Comparison of ENCODE assay signal across 18 cellular contexts in the genomic region with DNA sequence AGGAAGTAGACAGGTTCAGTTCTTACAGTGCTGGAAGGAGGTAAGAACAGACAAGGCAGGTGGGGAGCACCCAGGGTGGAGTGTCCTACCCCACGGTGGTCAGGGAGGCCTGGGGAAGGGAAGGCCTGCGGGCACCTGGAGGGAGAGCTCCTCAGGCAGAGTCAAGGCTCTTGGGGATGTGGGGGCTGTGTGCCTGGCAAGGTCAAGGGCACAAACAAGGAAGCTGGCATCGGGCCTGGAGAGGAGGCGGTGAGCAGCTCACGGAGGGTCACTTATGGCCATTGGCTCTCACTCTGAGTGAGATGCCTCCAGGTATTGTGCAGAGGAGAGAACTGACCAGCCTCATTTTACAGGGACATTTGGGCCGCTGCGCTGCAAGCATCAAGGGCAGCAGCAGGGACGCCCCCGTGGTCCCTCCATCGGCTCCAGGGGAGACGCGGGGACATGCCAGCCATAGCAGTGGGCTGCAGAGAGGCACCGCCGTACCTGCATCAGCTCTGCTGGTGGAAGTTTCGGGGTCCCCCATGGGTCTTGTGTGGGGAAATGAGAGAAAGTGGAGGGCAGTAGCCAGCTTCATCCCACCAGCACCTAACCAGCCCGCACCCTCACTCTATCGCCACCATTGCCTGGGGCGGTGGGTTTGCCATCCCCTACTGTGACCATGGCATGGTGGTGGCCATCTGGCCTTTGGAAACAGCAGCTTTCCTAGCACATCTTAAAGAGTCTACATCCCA. TPM values are rescaled to one million over a fixed set of nuclear protein-coding genes. Genes with fewer than 3 reads are reported as not detected.
DNase-seq lines count a peak whose midpoint lies in the region; ATAC-seq and TF ChIP-seq lines count a peak whose summit lies in the region.
"Had no signal": no experiment of that assay in that cellular context is flagged by ENCODE, and none has a peak within 500 bp of the region (broad histone marks: within the 10 kb centered on the region; RNA-seq: fewer than 3 reads in every experiment).

No MANE protein-coding gene starts in this region.

- H2BK15ac ChIP-seq in IMR-90 (ENCODE audit: low read depth, low read length): no peak overlapping the region

- no peak overlapping the region for H2AFZ ChIP-seq in IMR-90 (replicated peaks; ENCODE audit: low read length, poor library complexity)

- H3K4me2 ChIP-seq in IMR-90 (ENCODE audit: low read depth, low read length): no peak overlapping the region
- H3K4me2 ChIP-seq: A549 had no signal

- CTCF ChIA-PET in IMR-90 (lab: Yijun Ruan, JAX): no interaction called here

- H3K4me3 ChIP-seq in IMR-90 (ENCODE audit: insufficient read depth, low read depth, low read length) (no peak overlapping the region), left lung (no peak overlapping the region)
- H3K4me3 ChIP-seq: A549, GM12878 had no signal

- H2AK5ac ChIP-seq in IMR-90 (ENCODE audit: low read depth, low read length): peak overlapping the region; percentile 59

- no peaks in the 10 kb centered on the region for H3K27me3 ChIP-seq in IMR-90 (ENCODE audit: control insufficient read depth, insufficient read depth, low read length)
- H3K27me3 ChIP-seq in left lung: peaks cover 0 to 61% of the 10 kb centered on the region in 2 donors

- no peak overlapping the region for H4K91ac ChIP-seq in IMR-90 (ENCODE audit: insufficient read depth, low read depth, low read length)

- peaks cover under 1% of the 10 kb centered on the region; the same call in 1 of the 2 replicates for H3K9me3 ChIP-seq in IMR-90 (ENCODE audit: control insufficient read depth, insufficient read depth, low read length)
- H3K9me3 ChIP-seq in left lung: no peaks in the 10 kb centered on the region
- H3K9me3 ChIP-seq: A549 had no signal

- no peak for TF ChIP-seq POLR2A in IMR-90 (IDR thresholded peaks at IDR 0.05; ENCODE audit: low read depth, low read length)

- H3K27ac ChIP-seq in IMR-90 (ENCODE audit: insufficient read depth, low read length) (no peak overlapping the region), left lung (no peak overlapping the region)
- H3K27ac ChIP-seq: 22Rv1, A549, C4-2B had no signal

- in situ Hi-C loops in IMR-90 (cut with MboI; ENCODE audit: low sequenced_read_pairs): no loop called here

- no peak overlapping the region for H3K9ac ChIP-seq in IMR-90 (ENCODE audit: low read depth, low read length)

- no peak for ATAC-seq in IMR-90 (ENCODE audit: low read depth)
- ATAC-seq in left lung: no peak
- ATAC-seq: A549, GM12878 had no signal

- WGBS in IMR-90 (ENCODE audit: extremely low coverage in 2 of 2, insufficient read length in 1 of 2), 2 experiments: no CpG with 5 or more reads among the region's 18 CpGs

- H3K36me3 ChIP-seq in IMR-90 (ENCODE audit: control insufficient read depth, insufficient read depth, low read length) (no peaks in the 10 kb centered on the region), left lung (no peaks in the 10 kb centered on the region)

- dilution Hi-C loops in IMR-90 (cut with HindIII; ENCODE audit: low sequenced_read_pairs, unreplicated experiment): no loop called here

- no peaks in the 10 kb centered on the region for H3K9me1 ChIP-seq in IMR-90 (ENCODE audit: insufficient read depth, low read length)

- H3K4me1 ChIP-seq in IMR-90 (ENCODE audit: control insufficient read depth, insufficient read depth, low read length) (peaks cover 1% of the 10 kb centered on the region; the same call in 1 of the 2 replicates), left lung (no peaks in the 10 kb centered on the region)

- no peak overlapping the region for H3K18ac ChIP-seq in IMR-90 (ENCODE audit: low read depth, low read length)

- H3K14ac ChIP-seq in IMR-90 (replicated peaks; ENCODE audit: low read depth, low read length): no peak overlapping the region

- H3K4ac ChIP-seq in IMR-90 (ENCODE audit: low read depth, low read length): no peak overlapping the region

- no peak overlapping the region for H2BK120ac ChIP-seq in IMR-90 (ENCODE audit: low read depth, low read length)

- TF ChIP-seq RAD21 in IMR-90 (IDR thresholded peaks at IDR 0.05; ENCODE audit: low read length): no peak

- H4K20me1 ChIP-seq in IMR-90 (ENCODE audit: insufficient read depth, low read length): no peaks in the 10 kb centered on the region

- H2BK20ac ChIP-seq in IMR-90 (ENCODE audit: low read depth, low read length): no peak overlapping the region

- H3K56ac ChIP-seq in IMR-90 (ENCODE audit: extremely low read depth, insufficient read depth, low read length): no peak overlapping the region

- DNase-seq in DMS53 (lab: John Stamatoyannopoulos, UW) (peak; percentile 57), DMS53 treated with DMSO at 0.1 percent for 48 hours (lab: John Stamatoyannopoulos, UW; ENCODE audit: unreplicated experiment) (no peak), IMR-90 (no peak), NCI-H2196 treated with DMSO at 0.1 percent for 48 hours (lab: John Stamatoyannopoulos, UW; ENCODE audit: unreplicated experiment) (peak; percentile 33), posterior vena cava (ENCODE audit: low spot score) (peak; percentile 68), left lung (no peak), NCI-H128 (lab: John Stamatoyannopoulos, UW; ENCODE audit: unreplicated experiment) (no peak)
- DNase-seq: AML-193; CD4-positive, alpha-beta memory T cell; DMS153; DND-41; EL; GOT3; H9 had no signal

- intact Hi-C loops in IMR-90 (cut with micrococcal nuclease) (no loop called here), posterior vena cava (cut with DNase I) (no loop called here), left lung (cut with DNase I) (no loop called here)

- H4K8ac ChIP-seq in IMR-90 (ENCODE audit: low read depth in 2 of 2, low read length in 2 of 2): no peak overlapping the region

- no TSS peak for BruUV-seq in IMR-90 (replicated peaks; lab: Mats Ljungman, UMichigan)

- no peaks in the 10 kb centered on the region for H3K79me1 ChIP-seq in IMR-90 (ENCODE audit: low read depth in 1 of 2, low read length in 2 of 2)

- H2BK5ac ChIP-seq in IMR-90 (ENCODE audit: low read depth, low read length, poor library complexity, severe bottlenecking): no peak overlapping the region

- POLR2A ChIA-PET in IMR-90 (lab: Charles Lee; ENCODE audit: unreplicated experiment): interaction anchor here (0.7 kb wide), 1 partner anchor 11 kb away, joined by 11 read pairs; no protein-coding TSS in a partner anchor

- H4K5ac ChIP-seq in IMR-90 (ENCODE audit: low read depth, low read length): no peak overlapping the region

- no peak for TF ChIP-seq CTCF in IMR-90 (conservative IDR thresholded peaks at IDR 0.05; ENCODE audit: low read depth, low read length)
- no peak for TF ChIP-seq CTCF in left lung (IDR thresholded peaks at IDR 0.05)

- no peak overlapping the region for H3K23ac ChIP-seq in IMR-90 (ENCODE audit: low read depth, low read length)

- H2AK9ac ChIP-seq in IMR-90 (replicated peaks; ENCODE audit: low read depth, low read length, poor library complexity): no peak overlapping the region

TF ChIP-seq in IMR-90, 13 proteins besides CTCF, POLR2A, EP300 and RAD21:
- TF ChIP-seq MAZ (IDR thresholded peaks at IDR 0.05; ENCODE audit: borderline replicate concordance, low read depth, low read length): no peak
- TF ChIP-seq, protein P1, sequence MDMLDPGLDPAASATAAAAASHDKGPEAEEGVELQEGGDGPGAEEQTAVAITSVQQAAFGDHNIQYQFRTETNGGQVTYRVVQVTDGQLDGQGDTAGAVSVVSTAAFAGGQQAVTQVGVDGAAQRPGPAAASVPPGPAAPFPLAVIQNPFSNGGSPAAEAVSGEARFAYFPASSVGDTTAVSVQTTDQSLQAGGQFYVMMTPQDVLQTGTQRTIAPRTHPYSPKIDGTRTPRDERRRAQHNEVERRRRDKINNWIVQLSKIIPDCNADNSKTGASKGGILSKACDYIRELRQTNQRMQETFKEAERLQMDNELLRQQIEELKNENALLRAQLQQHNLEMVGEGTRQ (IDR thresholded peaks at IDR 0.05; ENCODE audit: low read depth, low read length): no peak
- TF ChIP-seq, protein P2, sequence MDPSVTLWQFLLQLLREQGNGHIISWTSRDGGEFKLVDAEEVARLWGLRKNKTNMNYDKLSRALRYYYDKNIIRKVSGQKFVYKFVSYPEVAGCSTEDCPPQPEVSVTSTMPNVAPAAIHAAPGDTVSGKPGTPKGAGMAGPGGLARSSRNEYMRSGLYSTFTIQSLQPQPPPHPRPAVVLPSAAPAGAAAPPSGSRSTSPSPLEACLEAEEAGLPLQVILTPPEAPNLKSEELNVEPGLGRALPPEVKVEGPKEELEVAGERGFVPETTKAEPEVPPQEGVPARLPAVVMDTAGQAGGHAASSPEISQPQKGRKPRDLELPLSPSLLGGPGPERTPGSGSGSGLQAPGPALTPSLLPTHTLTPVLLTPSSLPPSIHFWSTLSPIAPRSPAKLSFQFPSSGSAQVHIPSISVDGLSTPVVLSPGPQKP (IDR thresholded peaks at IDR 0.05; ENCODE audit: borderline replicate concordance, low read depth, low read length): no peak
- no peak for TF ChIP-seq CHD1 (IDR thresholded peaks at IDR 0.05; ENCODE audit: low read depth, low read length)
- no peak for TF ChIP-seq BHLHE40 (IDR thresholded peaks at IDR 0.05; ENCODE audit: low read depth, low read length)

RNA-seq across cellular contexts. Expression of a gene that starts 37.5 kb away (rescaled TPM):
- total RNA-seq in IMR-90 (2012; rRNA removed) (16.1 TPM in 2 replicates), posterior vena cava (10 to 100 TPM; 18.2 to 21.1 TPM), left lung (10 to 100 TPM; 20.3 to 20.5 TPM)
- 17.2 and 19.2 TPM in 2 replicates for polyA plus RNA-seq in IMR-90 (2012; rRNA removed)
- 13.9 and 18.0 TPM in 2 replicates for polyA plus RNA-seq in IMR-90 (2012; cell fraction: cytosol; rRNA removed)
- 10.7 and 13.6 TPM in 2 replicates for polyA plus RNA-seq in IMR-90 (2012; cell fraction: nucleus; rRNA removed; ENCODE audit: low replicate concordance)

Comparison
In these comparisons a context has a peak if more than half of its experiments do, and no peak if none do; other contexts are left out.
1. DNase-seq: peak in DMS53 (single experiment), NCI-H2196 treated with DMSO at 0.1 percent for 48 hours (single experiment) and posterior vena cava (single experiment); none in DMS53 treated with DMSO at 0.1 percent for 48 hours (single experiment), IMR-90 (single experiment), left lung (0 of 2) and NCI-H128 (single experiment).